Comparison of ENCODE assay signal across 20 cellular contexts in the genomic region with DNA sequence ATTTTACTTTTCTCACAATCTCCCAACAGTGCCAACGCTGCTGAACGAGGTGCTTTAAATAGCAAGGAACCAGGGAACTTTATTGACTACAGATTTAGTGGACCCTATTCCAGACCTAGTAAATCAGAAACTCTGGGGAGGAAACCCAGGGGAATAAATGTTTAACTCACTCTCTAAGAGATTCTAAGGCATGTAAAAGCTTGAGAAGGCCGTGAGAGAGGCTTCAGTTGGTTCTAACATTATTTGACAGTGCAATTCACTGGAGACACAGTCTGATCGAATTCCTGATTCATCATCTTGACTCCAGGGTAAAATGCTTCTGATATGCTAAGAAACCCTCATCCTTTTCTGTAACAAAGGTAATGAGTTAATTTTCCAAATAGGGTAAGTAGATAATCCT.
DNase-seq lines count a peak whose midpoint lies in the region; ATAC-seq, FAIRE-seq and TF ChIP-seq lines count a peak whose summit lies in the region.
"Had no signal": no experiment of that assay in that cellular context is flagged by ENCODE, and none has a peak within 500 bp of the region (broad histone marks: within the 10 kb centered on the region; RNA-seq: fewer than 3 reads in every experiment).

No MANE protein-coding gene starts in this region.

- no peak overlapping the region for H3K27ac ChIP-seq in astrocyte (ENCODE audit: low read depth, low read length)
- no peak overlapping the region for H3K27ac ChIP-seq in gastroesophageal sphincter
- H3K27ac ChIP-seq: A549, GM23248 had no signal

- TF ChIP-seq POLR2A in gastroesophageal sphincter (IDR thresholded peaks at IDR 0.05), result no peak

- H3K4me3 ChIP-seq in astrocyte (ENCODE audit: insufficient read depth, low read depth, low read length) (no peak overlapping the region), gastroesophageal sphincter (no peak overlapping the region)
- H3K4me3 ChIP-seq: A549, GM23248 had no signal

- in situ Hi-C loops in ACHN (cut with HindIII; ENCODE audit: low pct_ligation_motif_present, low pct_unique_long_range_greater_than_20kb, low sequenced_read_pairs), result no loop called here

- no peaks in the 10 kb centered on the region for H3K27me3 Mint-ChIP-seq in astrocyte (ENCODE audit: low read depth, unreplicated experiment)
- H3K27me3 Mint-ChIP-seq: CD4-positive, alpha-beta memory T cell had no signal

- peaks cover 6% of the 10 kb centered on the region for H3K9me3 Mint-ChIP-seq in astrocyte (ENCODE audit: unreplicated experiment)

- TF ChIP-seq CTCF in astrocyte (IDR thresholded peaks at IDR 0.05; ENCODE audit: insufficient read depth, low read depth, low read length) (no peak), gastroesophageal sphincter (IDR thresholded peaks at IDR 0.05) (no peak)

- H3K36me3 Mint-ChIP-seq in astrocyte (ENCODE audit: low read depth, unreplicated experiment), result no peaks in the 10 kb centered on the region
- H3K36me3 Mint-ChIP-seq: CD4-positive, alpha-beta memory T cell had no signal

- peaks cover 54% of the 10 kb centered on the region for H3K4me1 Mint-ChIP-seq in astrocyte (ENCODE audit: low read depth, unreplicated experiment)
- H3K4me1 Mint-ChIP-seq: CD4-positive, alpha-beta memory T cell had no signal

- H3K27me3 ChIP-seq in astrocyte (ENCODE audit: insufficient read depth, low read length) (peaks cover 6% of the 10 kb centered on the region), gastroesophageal sphincter (no peaks in the 10 kb centered on the region)

- 65 to 70% methylated on average over 4 of the region's 4 CpGs for WGBS in gastroesophageal sphincter (ENCODE audit: low coverage in 1 of 2), 2 donors

- ATAC-seq in GM19397 (IDR thresholded peaks at IDR 0.05; ENCODE audit: unreplicated experiment), result no peak
- no peak for ATAC-seq in gastroesophageal sphincter
- ATAC-seq: A549 had no signal

- H3K36me3 ChIP-seq in astrocyte (ENCODE audit: insufficient read depth, low read length), result no peaks in the 10 kb centered on the region
- H3K36me3 ChIP-seq in gastroesophageal sphincter, result no peaks in the 10 kb centered on the region

- H3K9me3 ChIP-seq in astrocyte (ENCODE audit: insufficient read depth, low read depth, low read length) (no peaks in the 10 kb centered on the region), gastroesophageal sphincter (no peaks in the 10 kb centered on the region)
- H3K9me3 ChIP-seq: A549 had no signal

- peaks cover 12% of the 10 kb centered on the region for H3K4me1 ChIP-seq in astrocyte (ENCODE audit: insufficient read depth, low read length)
- H3K4me1 ChIP-seq in gastroesophageal sphincter, result no peaks in the 10 kb centered on the region
- H3K4me1 ChIP-seq: A549 had no signal

- TF ChIP-seq EP300 in gastroesophageal sphincter (IDR thresholded peaks at IDR 0.05), result no peak

- FAIRE-seq in astrocyte (lab: Jason Lieb, UNC), result no peak
- FAIRE-seq: A549, GM12891, GM18507, H1 had no signal

- no peaks in the 10 kb centered on the region for H3K79me2 ChIP-seq in astrocyte (ENCODE audit: insufficient read depth, low read length)

- H3K27ac Mint-ChIP-seq in astrocyte (ENCODE audit: unreplicated experiment), result peak overlapping the region; percentile 95
- H3K27ac Mint-ChIP-seq: CD4-positive, alpha-beta memory T cell had no signal

- H2AFZ ChIP-seq in astrocyte (ENCODE audit: low read depth, low read length), result no peak overlapping the region
- H2AFZ ChIP-seq: GM23248 had no signal

- H3K4me2 ChIP-seq in astrocyte (ENCODE audit: low read length), result no peak overlapping the region
- H3K4me2 ChIP-seq: A549 had no signal

- DNase-seq in ACHN, result peak; percentile 35
- no peak for DNase-seq in astrocyte (ENCODE audit: low read depth)
- peak; percentile 14 for DNase-seq in left kidney (ENCODE audit: low read depth, low spot score)
- DNase-seq in NCI-H1092 treated with DMSO at 0.1 percent for 48 hours (lab: John Stamatoyannopoulos, UW), result no peak
- DNase-seq: 8988T; Calu3; CD4-positive, alpha-beta memory T cell; COR-L47; DMS53; DMS79 treated with DMSO at 0.1 percent for 48 hours; GF-D8; GM23248; H7; HCEC 1CT had no signal

- H3K9ac ChIP-seq in astrocyte (ENCODE audit: low read length), result no peak overlapping the region
- H3K9ac ChIP-seq: GM23248 had no signal

- no peaks in the 10 kb centered on the region for H4K20me1 ChIP-seq in astrocyte (ENCODE audit: insufficient read depth, low read length)

- H3K4me3 Mint-ChIP-seq in astrocyte (ENCODE audit: unreplicated experiment), result no peak overlapping the region
- H3K4me3 Mint-ChIP-seq: CD4-positive, alpha-beta memory T cell had no signal

Comparison
In these comparisons a context has a peak if more than half of its experiments do, and no peak if none do; other contexts are left out.
1. DNase-seq: peak in ACHN (single experiment) and left kidney (single experiment); none in astrocyte (single experiment) and NCI-H1092 treated with DMSO at 0.1 percent for 48 hours (single experiment).